In the genomic region with DNA sequence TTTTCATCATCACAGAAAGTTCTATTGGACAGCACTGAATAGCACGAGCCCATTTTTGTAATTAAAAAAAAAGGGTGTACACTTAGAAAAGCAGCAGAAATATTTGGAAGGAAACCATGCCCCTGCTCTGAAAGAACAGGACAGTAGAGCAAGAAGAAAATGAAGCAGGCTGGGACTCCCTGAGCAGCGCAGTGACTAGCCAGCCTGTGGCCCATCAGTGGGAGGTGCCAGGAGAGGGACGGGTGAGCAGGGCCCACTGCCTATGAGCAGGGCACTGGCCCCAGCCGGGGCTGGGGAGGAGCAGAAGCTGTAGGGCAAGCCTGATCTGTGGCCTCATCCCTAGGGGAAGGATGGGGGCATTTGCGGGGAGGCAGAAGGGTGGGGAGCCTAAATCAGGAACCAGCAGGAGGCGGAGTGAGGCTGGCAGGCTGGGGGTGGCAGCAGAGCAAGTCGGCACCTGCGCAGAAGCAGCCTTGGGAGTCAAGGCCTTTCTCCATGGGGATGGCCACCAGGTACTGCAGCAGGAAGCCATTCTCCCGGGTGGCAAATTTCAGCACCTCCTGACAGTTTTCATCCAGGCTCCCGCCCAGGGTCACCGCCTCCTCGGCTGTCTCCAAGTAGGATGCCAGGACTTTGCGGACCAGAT, we compare ENCODE assay signal across 8 cellular contexts.
DNase-seq lines count a peak whose midpoint lies in the region; ATAC-seq and TF ChIP-seq lines count a peak whose summit lies in the region.
"Not testable (repeated sequence)": the region's sequence is repeated elsewhere in the genome, so short reads cannot be mapped to it uniquely, and the experiment has no call there.

No MANE protein-coding gene starts in this region.

- H3K27ac Mint-ChIP-seq in T-helper 17 cell (peak overlapping the region; percentile 72), natural killer cell (peak overlapping the region; percentile 34 to 41)
- H3K27ac Mint-ChIP-seq in activated CD8-positive, alpha-beta T cell treated with anti-CD3 and anti-CD28 coated beads, Interleukin-2, amount 10 ng/mL, durations not matched to agents 7 days and 5 days, result peak overlapping the region; percentile 29
- H3K27ac Mint-ChIP-seq in central memory CD8-positive, alpha-beta T cell (ENCODE audit: low read depth), result peak overlapping the region; percentile 82
- not testable (repeated sequence) for H3K27ac Mint-ChIP-seq in stimulated activated naive B cell treated with anti-CD40 and anti-IgM and Interleukin-4, amounts not matched to agents 10 μg/mL and 1 μg/mL and 100 μg/mL, for 72 hours

- H3K9ac ChIP-seq in BLaER1, result peak overlapping the region; percentile 65; the same call in 1 of the 2 replicates

- POLR2A ChIA-PET in OCI-LY7 (lab: Charles Lee); activated CD8-positive, alpha-beta T cell treated with anti-CD3 and anti-CD28 coated beads, Interleukin-2, amount 10 ng/mL, durations not matched to agents 7 days and 5 days (lab: Charles Lee): not testable (repeated sequence)

- CTCF ChIA-PET in OCI-LY7 (lab: Charles Lee; ENCODE audit: unreplicated experiment); activated CD8-positive, alpha-beta T cell treated with anti-CD3 and anti-CD28 coated beads, Interleukin-2, amount 10 ng/mL, durations not matched to agents 7 days and 5 days (lab: Charles Lee): not testable (repeated sequence)

- not testable (repeated sequence) for H3K4me3 ChIP-seq in BLaER1; OCI-LY7 (ENCODE audit: low read depth, low read length, poor library complexity, severe bottlenecking)

- TF ChIP-seq CTCF in OCI-LY7 (conservative IDR thresholded peaks at IDR 0.05; ENCODE audit: low read length); natural killer cell (IDR thresholded peaks at IDR 0.05): not testable (repeated sequence)

- H3K79me2 ChIP-seq in OCI-LY7 (ENCODE audit: insufficient read depth, low read depth, low read length), result not testable (repeated sequence)

- not testable (repeated sequence) for H3K9me3 Mint-ChIP-seq in activated CD8-positive, alpha-beta T cell treated with anti-CD3 and anti-CD28 coated beads, Interleukin-2, amount 10 ng/mL, durations not matched to agents 7 days and 5 days (ENCODE audit: insufficient read depth); central memory CD8-positive, alpha-beta T cell; natural killer cell; stimulated activated naive B cell treated with anti-CD40 and anti-IgM and Interleukin-4, amounts not matched to agents 10 μg/mL and 1 μg/mL and 100 μg/mL, for 72 hours

- H3K9me3 ChIP-seq in BLaER1; KOPT-K1 (ENCODE audit: insufficient read depth, low read length, poor library complexity, severe bottlenecking); OCI-LY7 (ENCODE audit: low read length); T-helper 17 cell (ENCODE audit: control insufficient read depth, low read length, poor library complexity, severe bottlenecking): not testable (repeated sequence)

- not testable (repeated sequence) for H3K9me2 ChIP-seq in OCI-LY7 (ENCODE audit: insufficient read depth, low read length)

- not testable (repeated sequence) for H3K4me3 Mint-ChIP-seq in T-helper 17 cell; activated CD8-positive, alpha-beta T cell treated with anti-CD3 and anti-CD28 coated beads, Interleukin-2, amount 10 ng/mL, durations not matched to agents 7 days and 5 days; central memory CD8-positive, alpha-beta T cell; stimulated activated naive B cell treated with anti-CD40 and anti-IgM and Interleukin-4, amounts not matched to agents 10 μg/mL and 1 μg/mL and 100 μg/mL, for 72 hours
- H3K4me3 Mint-ChIP-seq in natural killer cell, result peak overlapping the region; percentile 17

- not testable (repeated sequence) for DNase-seq in OCI-LY7 (ENCODE audit: low spot score); T-helper 17 cell; activated CD8-positive, alpha-beta T cell treated with anti-CD3 and anti-CD28 coated beads, Interleukin-2, amount 10 ng/mL, durations not matched to agents 7 days and 5 days; central memory CD8-positive, alpha-beta T cell (ENCODE audit: low spot score in 2 of 2); natural killer cell; stimulated activated naive B cell treated with anti-CD40 and anti-IgM and Interleukin-4, amounts not matched to agents 10 μg/mL and 1 μg/mL and 100 μg/mL, for 72 hours

- H3K4me1 ChIP-seq in BLaER1, result peaks cover 81% of the 10 kb centered on the region
- peaks cover 24% of the 10 kb centered on the region for H3K4me1 ChIP-seq in OCI-LY7 (ENCODE audit: insufficient read depth, low read length, poor library complexity, severe bottlenecking)

- H3K4me1 Mint-ChIP-seq in T-helper 17 cell, result peaks cover 15% of the 10 kb centered on the region
- H3K4me1 Mint-ChIP-seq in activated CD8-positive, alpha-beta T cell treated with anti-CD3 and anti-CD28 coated beads, Interleukin-2, amount 10 ng/mL, durations not matched to agents 7 days and 5 days (ENCODE audit: low read depth), result peaks cover 20% of the 10 kb centered on the region
- H3K4me1 Mint-ChIP-seq in central memory CD8-positive, alpha-beta T cell, result peaks cover 12% of the 10 kb centered on the region
- H3K4me1 Mint-ChIP-seq in natural killer cell, result peaks cover 11 to 31% of the 10 kb centered on the region in 2 donors
- H3K4me1 Mint-ChIP-seq in stimulated activated naive B cell treated with anti-CD40 and anti-IgM and Interleukin-4, amounts not matched to agents 10 μg/mL and 1 μg/mL and 100 μg/mL, for 72 hours, result peaks cover 21 to 31% of the 10 kb centered on the region in 2 donors

- not testable (repeated sequence) for H3K27me3 Mint-ChIP-seq in T-helper 17 cell; activated CD8-positive, alpha-beta T cell treated with anti-CD3 and anti-CD28 coated beads, Interleukin-2, amount 10 ng/mL, durations not matched to agents 7 days and 5 days (ENCODE audit: low read depth); central memory CD8-positive, alpha-beta T cell; natural killer cell (ENCODE audit: low read depth in 2 of 2); stimulated activated naive B cell treated with anti-CD40 and anti-IgM and Interleukin-4, amounts not matched to agents 10 μg/mL and 1 μg/mL and 100 μg/mL, for 72 hours

- H3K27ac ChIP-seq in BLaER1, result peak overlapping the region; percentile 91
- peak overlapping the region; percentile 25 for H3K27ac ChIP-seq in KOPT-K1 (ENCODE audit: low read depth, low read length, poor library complexity, severe bottlenecking)
- H3K27ac ChIP-seq in OCI-LY7 (ENCODE audit: low read depth, low read length, poor library complexity, severe bottlenecking), result peak overlapping the region; percentile 82

- H2AFZ ChIP-seq in OCI-LY7 (ENCODE audit: low read length), result not testable (repeated sequence)

- intact Hi-C loops in OCI-LY7 (cut with micrococcal nuclease; ENCODE audit: unreplicated experiment); natural killer cell (cut with micrococcal nuclease): not testable (repeated sequence)

- ATAC-seq in T-helper 17 cell; activated CD8-positive, alpha-beta T cell treated with anti-CD3 and anti-CD28 coated beads, Interleukin-2, amount 10 ng/mL, durations not matched to agents 7 days and 5 days; central memory CD8-positive, alpha-beta T cell (replicated peaks; ENCODE audit: extremely low read depth, poor library complexity, severe bottlenecking); natural killer cell: not testable (repeated sequence)
- ATAC-seq in stimulated activated naive B cell treated with anti-CD40 and anti-IgM and Interleukin-4, amounts not matched to agents 10 μg/mL and 1 μg/mL and 100 μg/mL, for 72 hours (replicated peaks), result peak; percentile 17 to 30

- BruUV-seq in OCI-LY7 (replicated peaks; lab: Mats Ljungman, UMichigan), result not testable (repeated sequence)

- H3K36me3 Mint-ChIP-seq in T-helper 17 cell (ENCODE audit: low read depth); natural killer cell: not testable (repeated sequence)
- peaks cover 28% of the 10 kb centered on the region for H3K36me3 Mint-ChIP-seq in activated CD8-positive, alpha-beta T cell treated with anti-CD3 and anti-CD28 coated beads, Interleukin-2, amount 10 ng/mL, durations not matched to agents 7 days and 5 days (ENCODE audit: low read depth)
- peaks cover 21% of the 10 kb centered on the region for H3K36me3 Mint-ChIP-seq in central memory CD8-positive, alpha-beta T cell (ENCODE audit: insufficient read depth)
- H3K36me3 Mint-ChIP-seq in stimulated activated naive B cell treated with anti-CD40 and anti-IgM and Interleukin-4, amounts not matched to agents 10 μg/mL and 1 μg/mL and 100 μg/mL, for 72 hours, result peaks cover 32 to 43% of the 10 kb centered on the region in 2 donors

- H4K20me1 ChIP-seq in BLaER1; OCI-LY7 (ENCODE audit: insufficient read depth, low read length): not testable (repeated sequence)

- H3K4me2 ChIP-seq in BLaER1 (peak overlapping the region; percentile 90), OCI-LY7 (ENCODE audit: low read length) (peak overlapping the region; percentile 70)

- peaks cover 18% of the 10 kb centered on the region for H3K36me3 ChIP-seq in BLaER1
- H3K36me3 ChIP-seq in KOPT-K1 (ENCODE audit: insufficient read depth, low read length), result peaks cover 55% of the 10 kb centered on the region
- not testable (repeated sequence) for H3K36me3 ChIP-seq in OCI-LY7 (ENCODE audit: insufficient read depth, low read length)

- H3K27me3 ChIP-seq in BLaER1, result not testable (repeated sequence)

Comparison
In these comparisons a context has a peak if more than half of its experiments do, and no peak if none do; other contexts are left out.
1. H3K27ac ChIP-seq: peak in every context shown above with its lines; median percentile 91 in BLaER1; 82 in OCI-LY7; 25 in KOPT-K1.